ENCODE assay signal across 21 cellular contexts in the genomic region with DNA sequence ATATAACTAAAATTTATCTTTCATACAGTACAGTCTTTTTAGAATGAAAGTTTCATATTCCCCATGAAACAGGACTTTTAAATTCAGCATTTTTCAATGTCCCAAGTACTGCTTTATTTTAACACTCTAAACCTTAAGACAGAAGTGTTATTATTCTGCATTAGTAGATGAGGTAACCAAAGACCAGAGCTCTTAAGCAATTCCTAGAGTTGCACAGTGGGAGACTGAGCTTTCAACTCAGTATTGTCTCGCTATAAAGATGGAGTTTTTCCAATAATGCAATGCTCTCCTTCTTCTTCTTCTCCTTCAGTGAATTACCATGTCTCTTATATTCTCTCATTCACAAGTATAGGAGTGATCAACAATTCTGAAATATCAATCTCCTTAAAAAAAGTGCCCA.
DNase-seq lines count a peak whose midpoint lies in the region; ATAC-seq and TF ChIP-seq lines count a peak whose summit lies in the region.
"Had no signal": no experiment of that assay in that cellular context is flagged by ENCODE, and none has a peak within 500 bp of the region (broad histone marks: within the 10 kb centered on the region; RNA-seq: fewer than 3 reads in every experiment).

No MANE protein-coding gene starts in this region.

- no TSS peak for BruUV-seq in Panc1 (replicated peaks; lab: Mats Ljungman, UMichigan)

- H3K79me2 ChIP-seq in ACC112 (ENCODE audit: control insufficient read depth, insufficient read depth, low read length, unreplicated experiment): no peaks in the 10 kb centered on the region

- H3K9me3 ChIP-seq in Panc1 (ENCODE audit: control insufficient read depth, insufficient read depth, low read depth, low read length) (no peaks in the 10 kb centered on the region; the same call in 1 of the 2 replicates), mesodermal cell (ENCODE audit: control insufficient read depth, low read length) (no peaks in the 10 kb centered on the region)
- H3K9me3 ChIP-seq: testis had no signal

- H2AFZ ChIP-seq in ACC112 (ENCODE audit: low read length, unreplicated experiment): peak overlapping the region; percentile 82

- POLR2A ChIA-PET in Panc1 (lab: Charles Lee): interaction anchor here (0.6 kb wide), 1 partner anchor 91 kb away, joined by 3 read pairs; no protein-coding TSS in a partner anchor

- ATAC-seq in Panc1: no peak
- ATAC-seq in HG03571 (IDR thresholded peaks at IDR 0.05; ENCODE audit: unreplicated experiment): no peak
- ATAC-seq: K562; stimulated activated effector memory CD8-positive, alpha-beta T cell treated with anti-CD3 and anti-CD28 coated beads, Interleukin-12 subunit alpha, Interleukin-12 subunit beta, amount 100 ng/mL, for 72 hours had no signal

- H3K27ac ChIP-seq in ACC112 (ENCODE audit: low read depth, low read length) (peak overlapping the region; percentile 74; the same call in 1 of the 2 replicates), Panc1 (ENCODE audit: low read length) (peak overlapping the region; percentile 44; the same call in 1 of the 2 replicates), mesodermal cell (ENCODE audit: low read depth, low read length, severe bottlenecking) (peak overlapping the region; percentile 68)
- H3K27ac ChIP-seq: testis had no signal

- WGBS in mesodermal cell (ENCODE audit: insufficient coverage in 2 of 2), 2 experiments: no CpG with 5 or more reads among the region's 1 CpG

- intact Hi-C loops in Panc1 (cut with micrococcal nuclease; ENCODE audit: unreplicated experiment): no loop called here

- CTCF ChIA-PET in Panc1 (lab: Charles Lee): no interaction called here

- DNase-seq in Panc1 (ENCODE audit: low read depth, low spot score): no peak
- peak; percentile 79 for DNase-seq in choroid plexus epithelial cell (ENCODE audit: low read depth)
- no peak for DNase-seq in NCI-H1694 (lab: John Stamatoyannopoulos, UW)
- no peak for DNase-seq in activated effector memory CD4-positive, alpha-beta T cell treated with anti-CD3 and anti-CD28 coated beads, Interleukin-2, amount 50 U/mL, for 16 hours
- DNase-seq in AML-193 (lab: John Stamatoyannopoulos, UW): no peak
- DNase-seq: activated B cell treated with CpG ODN at 0.5 μM for 24 hours; activated CD4-positive, alpha-beta memory T cell treated with anti-CD3 and anti-CD28 coated beads, Interleukin-2, amount 10 ng/mL, durations not matched to agents 7 days and 5 days; activated naive CD4-positive, alpha-beta T cell treated with anti-CD3 and anti-CD28 coated beads for 36 hours; activated T-cell treated with anti-CD3 and anti-CD28 coated beads, Interleukin-2, amount 50 U/mL, for 1 hour; CD4-positive, alpha-beta T cell; left ventricle myocardium superior; NCI-H1092; NCI-H526 treated with DMSO at 0.1 percent for 48 hours; occipital lobe; right cardiac atrium; testis had no signal

- peaks cover 17% of the 10 kb centered on the region for H3K4me1 ChIP-seq in ACC112 (ENCODE audit: control insufficient read depth, insufficient read depth, low read length, unreplicated experiment)
- H3K4me1 ChIP-seq in Panc1 (ENCODE audit: control insufficient read depth, insufficient read depth, low read length): peaks cover 11% of the 10 kb centered on the region; the same call in 1 of the 2 replicates
- peaks cover 28% of the 10 kb centered on the region for H3K4me1 ChIP-seq in mesodermal cell (ENCODE audit: control insufficient read depth, insufficient read depth, low read length, poor library complexity, severe bottlenecking)
- H3K4me1 ChIP-seq: testis had no signal

- H3K36me3 ChIP-seq in ACC112 (ENCODE audit: insufficient read depth, low read length) (no peaks in the 10 kb centered on the region), Panc1 (ENCODE audit: control insufficient read depth, insufficient read depth, low read length) (no peaks in the 10 kb centered on the region), mesodermal cell (ENCODE audit: control insufficient read depth, insufficient read depth, low read length) (no peaks in the 10 kb centered on the region)

- H3K27me3 ChIP-seq in ACC112 (ENCODE audit: insufficient read depth, low read length): no peaks in the 10 kb centered on the region
- no peaks in the 10 kb centered on the region for H3K27me3 ChIP-seq in Panc1 (ENCODE audit: control insufficient read depth, insufficient read depth, low read length)
- H3K27me3 ChIP-seq: testis had no signal

- in situ Hi-C loops in Panc1 (cut with HindIII; ENCODE audit: low pct_unique_long_range_greater_than_20kb, low sequenced_read_pairs): no loop called here

- H3K4me3 ChIP-seq in ACC112 (ENCODE audit: low read depth, low read length): 0 out of 2 replicates have a peak overlapping the region, but pooled peaks have one; percentile 60
- no peak overlapping the region for H3K4me3 ChIP-seq in Panc1 (ENCODE audit: low read depth in 2 of 2, low read length in 2 of 2)
- no peak overlapping the region for H3K4me3 ChIP-seq in choroid plexus epithelial cell (ENCODE audit: low read depth, low read length)
- no peak overlapping the region for H3K4me3 ChIP-seq in mesodermal cell (ENCODE audit: extremely low read depth, insufficient read depth, low read length, poor library complexity, severe bottlenecking)
- H3K4me3 ChIP-seq: K562, testis had no signal

- no peak for TF ChIP-seq CTCF in Panc1 (IDR thresholded peaks at IDR 0.05)
- TF ChIP-seq CTCF in choroid plexus epithelial cell (conservative IDR thresholded peaks at IDR 0.05; ENCODE audit: low read depth, low read length): no peak
